In the genomic region with DNA sequence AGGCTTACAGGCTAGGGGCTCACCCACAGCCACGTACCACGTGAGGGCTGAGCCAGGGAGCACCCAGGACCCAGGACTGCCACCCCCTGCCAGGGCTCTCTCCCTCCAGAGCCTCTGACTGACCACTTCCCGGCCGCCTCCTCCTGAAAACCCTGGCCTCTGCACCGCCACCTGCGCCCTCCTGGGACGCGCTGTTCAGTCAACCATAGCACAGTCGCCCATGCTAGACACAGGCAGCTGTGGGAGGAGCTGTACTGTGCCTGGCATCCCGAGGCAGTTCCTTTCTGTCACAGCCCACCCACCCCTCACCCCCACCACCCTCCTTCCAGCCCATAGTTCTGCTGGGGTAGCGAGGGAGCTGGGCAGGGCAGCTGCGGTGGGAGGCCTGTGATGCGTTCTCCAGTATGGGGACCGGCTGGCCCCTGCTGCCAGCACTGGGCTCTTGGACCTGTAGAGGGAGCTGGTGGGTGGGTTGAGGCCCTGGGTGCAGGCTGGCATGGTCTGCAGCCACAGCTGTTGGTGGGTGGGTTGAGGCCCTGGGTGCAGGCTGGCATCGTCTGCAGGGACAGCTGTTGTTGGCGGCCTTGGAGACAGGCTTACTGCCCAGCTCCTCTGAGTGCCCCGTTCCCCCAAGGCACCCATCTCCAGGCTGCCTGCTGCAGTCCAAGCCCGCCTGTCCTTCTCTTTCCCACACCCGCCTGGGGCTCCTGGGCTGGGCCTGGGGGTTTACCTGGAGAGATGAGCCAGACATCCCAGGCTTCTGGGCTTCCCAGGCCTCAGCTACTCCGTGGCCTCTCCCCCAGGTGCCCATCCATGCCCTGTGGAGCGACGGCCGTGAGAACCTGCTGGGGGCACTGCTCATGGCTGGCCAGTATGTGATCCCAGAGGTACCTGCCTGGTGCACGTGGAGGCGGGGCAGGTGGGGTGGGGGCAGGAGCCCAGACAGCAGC, we compare ENCODE assay signal across 1 cellular context.
TF ChIP-seq lines count a peak whose summit lies in the region.

No MANE protein-coding gene starts in this region.

TF ChIP-seq in HCT116, 20 proteins besides CTCF, POLR2A, EP300 and RAD21 (continued from another document):
- no peak for TF ChIP-seq ELF1 (IDR thresholded peaks at IDR 0.05; ENCODE audit: borderline replicate concordance, low read depth)
- TF ChIP-seq SP1 (IDR thresholded peaks at IDR 0.05; ENCODE audit: low read depth), result no peak
- no peak for TF ChIP-seq SIN3A (IDR thresholded peaks at IDR 0.05; ENCODE audit: low read depth)
- TF ChIP-seq, protein P1, sequence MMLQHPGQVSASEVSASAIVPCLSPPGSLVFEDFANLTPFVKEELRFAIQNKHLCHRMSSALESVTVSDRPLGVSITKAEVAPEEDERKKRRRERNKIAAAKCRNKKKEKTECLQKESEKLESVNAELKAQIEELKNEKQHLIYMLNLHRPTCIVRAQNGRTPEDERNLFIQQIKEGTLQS (IDR thresholded peaks at IDR 0.05), result no peak
- no peak for TF ChIP-seq TCF7L2 (IDR thresholded peaks at IDR 0.05; ENCODE audit: borderline replicate concordance, extremely low read depth, insufficient read depth, insufficient read length)
